In genomic region chr2:192072261-192072660, GRCh38 we compare ENCODE assay signal across 17 cellular contexts.
"Had no signal": no experiment of that assay in that cellular context is flagged by ENCODE, and none has a peak within 500 bp of the region (broad histone marks: within the 10 kb centered on the region; RNA-seq: fewer than 3 reads in every experiment).

No MANE protein-coding gene starts in this region.

- H3K4me3 ChIP-seq: coronary artery, lung had no signal

- H3K27me3 Mint-ChIP-seq: brain had no signal

- H3K9me3 Mint-ChIP-seq: activated naive CD4-positive, alpha-beta T cell treated with anti-CD3 and anti-CD28 coated beads, Interleukin-2, amount 50 U/mL, for 72 hours; activated T-cell treated with anti-CD3 and anti-CD28 coated beads, Interleukin-2, amount 50 U/mL, for 4 hours; brain had no signal

- H3K4me1 Mint-ChIP-seq: brain had no signal

- H3K27ac Mint-ChIP-seq: activated naive CD4-positive, alpha-beta T cell treated with anti-CD3 and anti-CD28 coated beads, Interleukin-2, amount 50 U/mL, for 72 hours; brain had no signal

- H3K27ac ChIP-seq: coronary artery, WERI-Rb-1 had no signal

- H3K4me3 Mint-ChIP-seq: activated T-cell treated with anti-CD3 and anti-CD28 coated beads, Interleukin-2, amount 50 U/mL, for 4 hours; brain had no signal

- ATAC-seq: activated naive CD4-positive, alpha-beta T cell treated with anti-CD3 and anti-CD28 coated beads, Interleukin-2, amount 50 U/mL, for 72 hours; activated T-cell treated with anti-CD3 and anti-CD28 coated beads, Interleukin-2, amount 50 U/mL, for 4 hours; left colon had no signal

- H3K36me3 ChIP-seq: WERI-Rb-1 had no signal

- DNase-seq: activated CD4-positive, alpha-beta T cell treated with anti-CD3 and anti-CD28 coated beads, Interleukin-2, amount 50 U/mL, for 48 hours; activated effector memory CD4-positive, alpha-beta T cell treated with anti-CD3 and anti-CD28 coated beads, Interleukin-2, amount 50 U/mL, for 16 hours; activated T-cell treated with anti-CD3 and anti-CD28 coated beads, Interleukin-2, amount 50 U/mL, for 4 hours; amygdala; central memory CD4-positive, alpha-beta T cell; effector CD8-positive, alpha-beta T cell; foreskin melanocyte; left colon; midbrain; stimulated activated CD4-positive, alpha-beta T cell treated with anti-CD3 and anti-CD28 coated beads, Interleukin-1b, Interleukin-23, amount 100 ng/mL, for 48 hours; T-helper 1 cell; T1000; WERI-Rb-1 had no signal
